1 cellular context compared by ENCODE assay signal in the genomic region with DNA sequence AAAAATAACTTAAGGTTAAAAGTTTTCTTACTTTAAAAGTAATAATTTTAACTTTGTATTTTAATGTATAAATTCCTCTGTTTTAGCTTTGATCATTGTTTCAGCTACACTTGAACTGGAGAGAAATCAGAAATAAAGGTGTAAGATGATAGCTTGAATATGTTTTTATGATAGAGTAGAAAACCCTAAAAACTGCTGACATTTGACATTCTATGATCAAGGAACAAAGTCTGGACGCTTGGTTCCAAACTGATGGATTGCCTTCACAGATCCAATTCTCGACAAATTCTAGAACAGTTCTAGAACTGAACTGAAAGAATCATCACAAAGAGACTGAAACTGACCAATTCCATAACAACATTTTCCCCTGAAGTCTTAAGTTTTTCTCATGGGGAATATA.
TF ChIP-seq lines count a peak whose summit lies in the region.

A gene (plus strand): TSS at position 389 of the 400 bp plus-strand sequence. CDS start 0 bp downstream, at position 389.

TF ChIP-seq in K562, 482 proteins besides CTCF, POLR2A, EP300 and RAD21:
- TF ChIP-seq C11orf30 (IDR thresholded peaks at IDR 0.05; ENCODE audit: low read depth) (peak; percentile 61), ZNF316 (IDR thresholded peaks at IDR 0.05) (peak; percentile 85), ZNF764 (CRISPR knock-in tag; IDR thresholded peaks at IDR 0.05; ENCODE audit: low read depth) (no peak), MAFF (IDR thresholded peaks at IDR 0.05; ENCODE audit: low read length) (peak; percentile 58), MAFK (IDR thresholded peaks at IDR 0.05; ENCODE audit: low read length) (peak; percentile 35; the same call in 1 of the 2 replicates)
- TF ChIP-seq, protein P1, sequence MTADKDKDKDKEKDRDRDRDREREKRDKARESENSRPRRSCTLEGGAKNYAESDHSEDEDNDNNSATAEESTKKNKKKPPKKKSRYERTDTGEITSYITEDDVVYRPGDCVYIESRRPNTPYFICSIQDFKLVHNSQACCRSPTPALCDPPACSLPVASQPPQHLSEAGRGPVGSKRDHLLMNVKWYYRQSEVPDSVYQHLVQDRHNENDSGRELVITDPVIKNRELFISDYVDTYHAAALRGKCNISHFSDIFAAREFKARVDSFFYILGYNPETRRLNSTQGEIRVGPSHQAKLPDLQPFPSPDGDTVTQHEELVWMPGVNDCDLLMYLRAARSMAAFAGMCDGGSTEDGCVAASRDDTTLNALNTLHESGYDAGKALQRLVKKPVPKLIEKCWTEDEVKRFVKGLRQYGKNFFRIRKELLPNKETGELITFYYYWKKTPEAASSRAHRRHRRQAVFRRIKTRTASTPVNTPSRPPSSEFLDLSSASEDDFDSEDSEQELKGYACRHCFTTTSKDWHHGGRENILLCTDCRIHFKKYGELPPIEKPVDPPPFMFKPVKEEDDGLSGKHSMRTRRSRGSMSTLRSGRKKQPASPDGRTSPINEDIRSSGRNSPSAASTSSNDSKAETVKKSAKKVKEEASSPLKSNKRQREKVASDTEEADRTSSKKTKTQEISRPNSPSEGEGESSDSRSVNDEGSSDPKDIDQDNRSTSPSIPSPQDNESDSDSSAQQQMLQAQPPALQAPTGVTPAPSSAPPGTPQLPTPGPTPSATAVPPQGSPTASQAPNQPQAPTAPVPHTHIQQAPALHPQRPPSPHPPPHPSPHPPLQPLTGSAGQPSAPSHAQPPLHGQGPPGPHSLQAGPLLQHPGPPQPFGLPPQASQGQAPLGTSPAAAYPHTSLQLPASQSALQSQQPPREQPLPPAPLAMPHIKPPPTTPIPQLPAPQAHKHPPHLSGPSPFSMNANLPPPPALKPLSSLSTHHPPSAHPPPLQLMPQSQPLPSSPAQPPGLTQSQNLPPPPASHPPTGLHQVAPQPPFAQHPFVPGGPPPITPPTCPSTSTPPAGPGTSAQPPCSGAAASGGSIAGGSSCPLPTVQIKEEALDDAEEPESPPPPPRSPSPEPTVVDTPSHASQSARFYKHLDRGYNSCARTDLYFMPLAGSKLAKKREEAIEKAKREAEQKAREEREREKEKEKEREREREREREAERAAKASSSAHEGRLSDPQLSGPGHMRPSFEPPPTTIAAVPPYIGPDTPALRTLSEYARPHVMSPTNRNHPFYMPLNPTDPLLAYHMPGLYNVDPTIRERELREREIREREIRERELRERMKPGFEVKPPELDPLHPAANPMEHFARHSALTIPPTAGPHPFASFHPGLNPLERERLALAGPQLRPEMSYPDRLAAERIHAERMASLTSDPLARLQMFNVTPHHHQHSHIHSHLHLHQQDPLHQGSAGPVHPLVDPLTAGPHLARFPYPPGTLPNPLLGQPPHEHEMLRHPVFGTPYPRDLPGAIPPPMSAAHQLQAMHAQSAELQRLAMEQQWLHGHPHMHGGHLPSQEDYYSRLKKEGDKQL (CRISPR knock-in tag; IDR thresholded peaks at IDR 0.05; ENCODE audit: borderline replicate concordance), result no peak
- TF ChIP-seq, protein P2, sequence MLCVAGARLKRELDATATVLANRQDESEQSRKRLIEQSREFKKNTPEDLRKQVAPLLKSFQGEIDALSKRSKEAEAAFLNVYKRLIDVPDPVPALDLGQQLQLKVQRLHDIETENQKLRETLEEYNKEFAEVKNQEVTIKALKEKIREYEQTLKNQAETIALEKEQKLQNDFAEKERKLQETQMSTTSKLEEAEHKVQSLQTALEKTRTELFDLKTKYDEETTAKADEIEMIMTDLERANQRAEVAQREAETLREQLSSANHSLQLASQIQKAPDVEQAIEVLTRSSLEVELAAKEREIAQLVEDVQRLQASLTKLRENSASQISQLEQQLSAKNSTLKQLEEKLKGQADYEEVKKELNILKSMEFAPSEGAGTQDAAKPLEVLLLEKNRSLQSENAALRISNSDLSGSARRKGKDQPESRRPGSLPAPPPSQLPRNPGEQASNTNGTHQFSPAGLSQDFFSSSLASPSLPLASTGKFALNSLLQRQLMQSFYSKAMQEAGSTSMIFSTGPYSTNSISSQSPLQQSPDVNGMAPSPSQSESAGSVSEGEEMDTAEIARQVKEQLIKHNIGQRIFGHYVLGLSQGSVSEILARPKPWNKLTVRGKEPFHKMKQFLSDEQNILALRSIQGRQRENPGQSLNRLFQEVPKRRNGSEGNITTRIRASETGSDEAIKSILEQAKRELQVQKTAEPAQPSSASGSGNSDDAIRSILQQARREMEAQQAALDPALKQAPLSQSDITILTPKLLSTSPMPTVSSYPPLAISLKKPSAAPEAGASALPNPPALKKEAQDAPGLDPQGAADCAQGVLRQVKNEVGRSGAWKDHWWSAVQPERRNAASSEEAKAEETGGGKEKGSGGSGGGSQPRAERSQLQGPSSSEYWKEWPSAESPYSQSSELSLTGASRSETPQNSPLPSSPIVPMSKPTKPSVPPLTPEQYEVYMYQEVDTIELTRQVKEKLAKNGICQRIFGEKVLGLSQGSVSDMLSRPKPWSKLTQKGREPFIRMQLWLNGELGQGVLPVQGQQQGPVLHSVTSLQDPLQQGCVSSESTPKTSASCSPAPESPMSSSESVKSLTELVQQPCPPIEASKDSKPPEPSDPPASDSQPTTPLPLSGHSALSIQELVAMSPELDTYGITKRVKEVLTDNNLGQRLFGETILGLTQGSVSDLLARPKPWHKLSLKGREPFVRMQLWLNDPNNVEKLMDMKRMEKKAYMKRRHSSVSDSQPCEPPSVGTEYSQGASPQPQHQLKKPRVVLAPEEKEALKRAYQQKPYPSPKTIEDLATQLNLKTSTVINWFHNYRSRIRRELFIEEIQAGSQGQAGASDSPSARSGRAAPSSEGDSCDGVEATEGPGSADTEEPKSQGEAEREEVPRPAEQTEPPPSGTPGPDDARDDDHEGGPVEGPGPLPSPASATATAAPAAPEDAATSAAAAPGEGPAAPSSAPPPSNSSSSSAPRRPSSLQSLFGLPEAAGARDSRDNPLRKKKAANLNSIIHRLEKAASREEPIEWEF (CRISPR knock-in tag; IDR thresholded peaks at IDR 0.05), result no peak
TF ChIP-seq in K562: peak in this region for 4.
